ENCODE assay signal across 23 cellular contexts in the genomic region with DNA sequence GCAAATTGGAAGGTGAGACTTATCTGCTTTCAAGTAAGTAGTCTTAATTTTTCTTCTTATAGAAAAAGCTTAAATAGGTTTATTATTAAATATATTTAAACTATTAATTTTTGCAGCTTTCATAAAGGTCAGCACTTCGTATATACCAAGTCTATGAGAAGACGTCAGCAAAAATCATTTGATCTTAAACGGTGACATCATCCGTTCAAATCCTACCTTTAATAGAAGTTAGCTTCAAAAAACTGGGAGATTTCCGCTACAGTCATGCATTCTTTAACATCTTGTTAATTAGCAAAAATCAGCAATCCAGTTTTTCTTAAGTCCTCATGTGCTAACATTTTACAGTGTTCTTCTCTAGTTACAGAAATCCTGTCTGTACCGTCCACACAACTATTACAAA. TPM values are rescaled to one million over a fixed set of nuclear protein-coding genes. Genes with fewer than 3 reads are reported as not detected.
DNase-seq lines count a peak whose midpoint lies in the region; ATAC-seq, FAIRE-seq and TF ChIP-seq lines count a peak whose summit lies in the region.
"Had no signal": no experiment of that assay in that cellular context is flagged by ENCODE, and none has a peak within 500 bp of the region (broad histone marks: within the 10 kb centered on the region; RNA-seq: fewer than 3 reads in every experiment).

No MANE protein-coding gene starts in this region.

- H3K9ac ChIP-seq in Karpas-422 (ENCODE audit: low read length): no peak overlapping the region
- H3K9ac ChIP-seq in astrocyte (ENCODE audit: low read length): no peak overlapping the region

- H3K27ac Mint-ChIP-seq in astrocyte (ENCODE audit: unreplicated experiment): no peak overlapping the region
- H3K27ac Mint-ChIP-seq in glutamatergic neuron (ENCODE audit: unreplicated experiment): peak overlapping the region; percentile 55
- H3K27ac Mint-ChIP-seq: CD4-positive, alpha-beta memory T cell; GM23338; H9; HFFc6 had no signal

- H3K27ac ChIP-seq in Karpas-422 (ENCODE audit: low read length) (no peak overlapping the region), astrocyte (ENCODE audit: low read depth, low read length) (no peak overlapping the region)

- no peak overlapping the region for H3K4me2 ChIP-seq in Karpas-422 (ENCODE audit: low read depth, low read length, poor library complexity, severe bottlenecking)
- H3K4me2 ChIP-seq in astrocyte (ENCODE audit: low read length): no peak overlapping the region
- H3K4me2 ChIP-seq: GM23338 had no signal

- H3K4me1 Mint-ChIP-seq in astrocyte (ENCODE audit: low read depth, unreplicated experiment) (no peaks in the 10 kb centered on the region), glutamatergic neuron (ENCODE audit: low read depth, unreplicated experiment) (peaks cover 25% of the 10 kb centered on the region)
- H3K4me1 Mint-ChIP-seq: CD4-positive, alpha-beta memory T cell; GM23338; H9 had no signal

- H3K9me2 ChIP-seq in Karpas-422 (replicated peaks; ENCODE audit: insufficient read depth, low read length): no peaks in the 10 kb centered on the region

- no peaks in the 10 kb centered on the region for H4K20me1 ChIP-seq in Karpas-422 (ENCODE audit: insufficient read depth, low read depth, low read length)
- no peaks in the 10 kb centered on the region for H4K20me1 ChIP-seq in astrocyte (ENCODE audit: insufficient read depth, low read length)

- H3K9me3 Mint-ChIP-seq in astrocyte (ENCODE audit: unreplicated experiment): no peaks in the 10 kb centered on the region
- H3K9me3 Mint-ChIP-seq in glutamatergic neuron (ENCODE audit: unreplicated experiment): no peaks in the 10 kb centered on the region
- H3K9me3 Mint-ChIP-seq: GM23338, HFFc6 had no signal

- no peaks in the 10 kb centered on the region for H3K27me3 ChIP-seq in Karpas-422 (ENCODE audit: low read length)
- H3K27me3 ChIP-seq in astrocyte (ENCODE audit: insufficient read depth, low read length): no peaks in the 10 kb centered on the region

- peak; percentile 26 for FAIRE-seq in astrocyte (lab: Jason Lieb, UNC)
- FAIRE-seq: GM12891, GM18507 had no signal

- no peaks in the 10 kb centered on the region for H3K4me1 ChIP-seq in Karpas-422 (ENCODE audit: low read length)
- H3K4me1 ChIP-seq in astrocyte (ENCODE audit: insufficient read depth, low read length): no peaks in the 10 kb centered on the region

- H3K27me3 Mint-ChIP-seq in astrocyte (ENCODE audit: low read depth, unreplicated experiment) (no peaks in the 10 kb centered on the region), glutamatergic neuron (ENCODE audit: unreplicated experiment) (peaks cover 4% of the 10 kb centered on the region)

- no peak overlapping the region for H3K4me3 ChIP-seq in Karpas-422 (ENCODE audit: low read length)
- no peak overlapping the region for H3K4me3 ChIP-seq in astrocyte (ENCODE audit: insufficient read depth, low read depth, low read length)
- H3K4me3 ChIP-seq: GM23338 had no signal

- H3K36me3 ChIP-seq in Karpas-422 (ENCODE audit: insufficient read depth, low read length) (no peaks in the 10 kb centered on the region), astrocyte (ENCODE audit: insufficient read depth, low read length) (no peaks in the 10 kb centered on the region)

- H3K36me3 Mint-ChIP-seq in astrocyte (ENCODE audit: low read depth, unreplicated experiment): no peaks in the 10 kb centered on the region
- no peaks in the 10 kb centered on the region for H3K36me3 Mint-ChIP-seq in glutamatergic neuron (ENCODE audit: unreplicated experiment)
- H3K36me3 Mint-ChIP-seq: CD4-positive, alpha-beta memory T cell had no signal

- no peak for DNase-seq in Karpas-422
- no peak for DNase-seq in astrocyte (ENCODE audit: low read depth)
- no peak for DNase-seq in glutamatergic neuron
- DNase-seq in NCI-H446 treated with DMSO at 0.1 percent for 48 hours (lab: John Stamatoyannopoulos, UW): no peak
- DNase-seq in NCI-H2227 treated with DMSO at 0.1 percent for 48 hours (lab: John Stamatoyannopoulos, UW): no peak
- DNase-seq: C1 segment of cervical spinal cord; Calu3; CD4-positive, alpha-beta memory T cell; COR-L47; DMS53; DMS79 treated with DMSO at 0.1 percent for 48 hours; GF-D8; H9; HFFc6 had no signal

- TF ChIP-seq CTCF in astrocyte (IDR thresholded peaks at IDR 0.05; ENCODE audit: insufficient read depth, low read depth, low read length): no peak
- TF ChIP-seq CTCF in glutamatergic neuron (IDR thresholded peaks at IDR 0.05; ENCODE audit: partially characterized antibody, unreplicated experiment): no peak

- ATAC-seq in GM21381 (IDR thresholded peaks at IDR 0.05; ENCODE audit: unreplicated experiment): no peak
- ATAC-seq: GM23338, HCT116 had no signal

- H3K4me3 Mint-ChIP-seq in astrocyte (ENCODE audit: unreplicated experiment) (no peak overlapping the region), glutamatergic neuron (ENCODE audit: unreplicated experiment) (no peak overlapping the region)
- H3K4me3 Mint-ChIP-seq: CD4-positive, alpha-beta memory T cell; GM23338; H9 had no signal

- H3K9me3 ChIP-seq in Karpas-422 (ENCODE audit: low read length): no peaks in the 10 kb centered on the region
- H3K9me3 ChIP-seq in astrocyte (ENCODE audit: insufficient read depth, low read depth, low read length): no peaks in the 10 kb centered on the region

- H3K79me2 ChIP-seq in Karpas-422 (ENCODE audit: low read length): no peaks in the 10 kb centered on the region
- no peaks in the 10 kb centered on the region for H3K79me2 ChIP-seq in astrocyte (ENCODE audit: insufficient read depth, low read length)

- peak overlapping the region; percentile 16; the same call in 1 of the 2 replicates for H2AFZ ChIP-seq in Karpas-422 (ENCODE audit: low read length)
- no peak overlapping the region for H2AFZ ChIP-seq in astrocyte (ENCODE audit: low read depth, low read length)
- H2AFZ ChIP-seq: GM23338 had no signal

RNA-seq across cellular contexts. Expression of a gene that starts 49.9 kb away (rescaled TPM):
- total RNA-seq in Karpas-422 (2014; rRNA removed; shearing (Covaris generic); ENCODE audit: low replicate concordance): 42.8 and 52.5 TPM in 2 replicates
- total RNA-seq in astrocyte (118 and 120 TPM in 2 replicates), glutamatergic neuron (ENCODE audit: unreplicated experiment) (239 TPM)

RNA-seq across cellular contexts. Expression of a gene that starts 58.6 kb away (rescaled TPM):
- 0.87 and 1.2 TPM in 2 replicates for total RNA-seq in Karpas-422 (2014; rRNA removed; shearing (Covaris generic); ENCODE audit: low replicate concordance)
- total RNA-seq in astrocyte (not detected in 2 replicates), glutamatergic neuron (ENCODE audit: unreplicated experiment) (0.98 TPM)
- total RNA-seq: A172; A673; CD4-positive, alpha-beta memory T cell; Daoy; G401; GM23338; H9; HFFc6 had no signal
